ENCODE assay signal across 19 cellular contexts in genomic region chr1:188218289-188218688, GRCh38.
DNase-seq lines count a peak whose midpoint lies in the region; ATAC-seq, FAIRE-seq and TF ChIP-seq lines count a peak whose summit lies in the region.
"Had no signal": no experiment of that assay in that cellular context is flagged by ENCODE, and none has a peak within 500 bp of the region (broad histone marks: within the 10 kb centered on the region; RNA-seq: fewer than 3 reads in every experiment).

No MANE protein-coding gene starts in this region.

- H2AK5ac ChIP-seq in IMR-90 (ENCODE audit: low read depth, low read length): no peak overlapping the region
- H2AK5ac ChIP-seq in H9 (ENCODE audit: insufficient read length, low read length): no peak overlapping the region

- no peak overlapping the region for H3K27ac Mint-ChIP-seq in H9
- H3K27ac Mint-ChIP-seq: CD4-positive, alpha-beta memory T cell; HFFc6 had no signal

- H3K4me1 ChIP-seq in A549 (no peaks in the 10 kb centered on the region), IMR-90 (ENCODE audit: control insufficient read depth, insufficient read depth, low read length) (no peaks in the 10 kb centered on the region), adipocyte (ENCODE audit: control insufficient read depth, insufficient read depth, low read length) (no peaks in the 10 kb centered on the region), H9 (ENCODE audit: insufficient read depth, low read length) (no peaks in the 10 kb centered on the region), tibial nerve (no peaks in the 10 kb centered on the region)
- H3K4me1 ChIP-seq: HAP-1 had no signal

- TF ChIP-seq POLR2A in A549 (IDR thresholded peaks at IDR 0.05; ENCODE audit: low read length): no peak
- TF ChIP-seq POLR2A in IMR-90 (IDR thresholded peaks at IDR 0.05; ENCODE audit: low read depth, low read length): no peak
- TF ChIP-seq POLR2A in tibial nerve (IDR thresholded peaks at IDR 0.05): no peak

- no peak overlapping the region for H3K56ac ChIP-seq in IMR-90 (ENCODE audit: extremely low read depth, insufficient read depth, low read length)
- no peak overlapping the region for H3K56ac ChIP-seq in H9 (ENCODE audit: insufficient read length, low read depth, low read length)

- FAIRE-seq in A549 (lab: Jason Lieb, UNC): no peak
- FAIRE-seq: G401.6, GM12892 had no signal

- H2BK5ac ChIP-seq in IMR-90 (ENCODE audit: low read depth, low read length, poor library complexity, severe bottlenecking) (no peak overlapping the region), H9 (ENCODE audit: insufficient read length, low read length) (no peak overlapping the region)

- H3K9me1 ChIP-seq in IMR-90 (ENCODE audit: insufficient read depth, low read length): no peaks in the 10 kb centered on the region

- no peaks in the 10 kb centered on the region for H3K4me1 Mint-ChIP-seq in H9
- H3K4me1 Mint-ChIP-seq: CD4-positive, alpha-beta memory T cell had no signal

- H3K9me3 ChIP-seq in A549 (no peaks in the 10 kb centered on the region), IMR-90 (ENCODE audit: control insufficient read depth, insufficient read depth, low read length) (no peaks in the 10 kb centered on the region), adipocyte (ENCODE audit: control insufficient read depth, low read length) (no peaks in the 10 kb centered on the region), neural cell (ENCODE audit: low read length) (no peaks in the 10 kb centered on the region), H9 (ENCODE audit: control insufficient read depth, low read depth, low read length) (no peaks in the 10 kb centered on the region), tibial nerve (no peaks in the 10 kb centered on the region)
- H3K9me3 ChIP-seq: HAP-1 had no signal

- H3K36me3 ChIP-seq in IMR-90 (ENCODE audit: control insufficient read depth, insufficient read depth, low read length) (no peaks in the 10 kb centered on the region), adipocyte (ENCODE audit: control insufficient read depth, insufficient read depth, low read length, severe bottlenecking) (no peaks in the 10 kb centered on the region), neural cell (ENCODE audit: insufficient read depth, low read length) (no peaks in the 10 kb centered on the region), tibial nerve (no peaks in the 10 kb centered on the region)
- H3K36me3 ChIP-seq: HAP-1 had no signal

- H3K79me2 ChIP-seq in neural cell (replicated peaks; ENCODE audit: insufficient read depth, low read length) (no peaks in the 10 kb centered on the region), H9 (ENCODE audit: insufficient read depth, low read length) (no peaks in the 10 kb centered on the region)

- TF ChIP-seq CTCF in A549 (IDR thresholded peaks at IDR 0.05): no peak
- no peak for TF ChIP-seq CTCF in IMR-90 (conservative IDR thresholded peaks at IDR 0.05; ENCODE audit: low read depth, low read length)
- no peak for TF ChIP-seq CTCF in neural cell (IDR thresholded peaks at IDR 0.05; ENCODE audit: poor library complexity, severe bottlenecking)
- no peak for TF ChIP-seq CTCF in H9 (conservative IDR thresholded peaks at IDR 0.05)
- TF ChIP-seq CTCF in tibial nerve (IDR thresholded peaks at IDR 0.05): no peak

- H3K4me3 ChIP-seq in A549: no peak overlapping the region
- no peak overlapping the region for H3K4me3 ChIP-seq in IMR-90 (ENCODE audit: insufficient read depth, low read depth, low read length)
- H3K4me3 ChIP-seq in adipocyte (ENCODE audit: low read length): no peak overlapping the region
- H3K4me3 ChIP-seq in neural cell (ENCODE audit: low read length): no peak overlapping the region
- H3K4me3 ChIP-seq in tibial nerve: no peak overlapping the region
- H3K4me3 ChIP-seq: GM23248, HAP-1 had no signal

- H4K20me1 ChIP-seq in IMR-90 (ENCODE audit: insufficient read depth, low read length) (no peaks in the 10 kb centered on the region), neural cell (ENCODE audit: insufficient read depth) (no peaks in the 10 kb centered on the region), H9 (ENCODE audit: control insufficient read depth, insufficient read depth, insufficient read length) (no peaks in the 10 kb centered on the region)

- H3K14ac ChIP-seq in IMR-90 (replicated peaks; ENCODE audit: low read depth, low read length): no peak overlapping the region
- H3K14ac ChIP-seq in H9 (ENCODE audit: insufficient read depth, low read length): no peak overlapping the region

- H2BK15ac ChIP-seq in IMR-90 (ENCODE audit: low read depth, low read length) (no peak overlapping the region), H9 (ENCODE audit: low read depth, low read length) (no peak overlapping the region)

- H3K23me2 ChIP-seq in H9 (ENCODE audit: insufficient read length, low read depth, low read length, poor library complexity, severe bottlenecking): no peaks in the 10 kb centered on the region

- H3K79me1 ChIP-seq in IMR-90 (ENCODE audit: low read depth in 1 of 2, low read length in 2 of 2) (no peaks in the 10 kb centered on the region), H9 (ENCODE audit: insufficient read depth, low read depth, low read length, poor library complexity, severe bottlenecking) (no peaks in the 10 kb centered on the region)

- H3K4me3 Mint-ChIP-seq in H9: no peak overlapping the region
- H3K4me3 Mint-ChIP-seq: CD4-positive, alpha-beta memory T cell; HFFc6 had no signal

- no peak overlapping the region for H3K9ac ChIP-seq in IMR-90 (ENCODE audit: low read depth, low read length)
- no peak overlapping the region for H3K9ac ChIP-seq in adipocyte (ENCODE audit: low read length)
- H3K9ac ChIP-seq in neural cell (ENCODE audit: low read length): no peak overlapping the region
- H3K9ac ChIP-seq in H9 (ENCODE audit: extremely low read depth, insufficient read length, low read length): no peak overlapping the region
- H3K9ac ChIP-seq: GM23248 had no signal

- H3K27ac ChIP-seq in A549 (no peak overlapping the region), IMR-90 (ENCODE audit: insufficient read depth, low read length) (no peak overlapping the region), neural cell (ENCODE audit: low read length) (no peak overlapping the region), H9 (ENCODE audit: insufficient read length, low read depth, low read length) (no peak overlapping the region), tibial nerve (no peak overlapping the region)
- H3K27ac ChIP-seq: GM23248 had no signal

- in situ Hi-C loops in IMR-90 (cut with MboI; ENCODE audit: low sequenced_read_pairs): no loop called here

- DNase-seq in A549 (ENCODE audit: low read depth in 1 of 2, low spot score in 1 of 2) (no peak), IMR-90 (no peak), adipocyte (ENCODE audit: low read depth) (peak; percentile 0), H9 (no peak), tibial nerve (ENCODE audit: low spot score in 2 of 2) (no peak)
- DNase-seq: 8988T; C1 segment of cervical spinal cord; Calu3; CD4-positive, alpha-beta memory T cell; COR-L47; DMS153; DND-41; GM23248; HFFc6 had no signal

- no TSS peak for BruUV-seq in IMR-90 (replicated peaks; lab: Mats Ljungman, UMichigan)

- no peak for TF ChIP-seq EP300 in A549 (IDR thresholded peaks at IDR 0.05)
- peak; percentile 67 for TF ChIP-seq EP300 in neural cell (conservative IDR thresholded peaks at IDR 0.05; ENCODE audit: poor library complexity, severe bottlenecking)
- TF ChIP-seq EP300 in tibial nerve (IDR thresholded peaks at IDR 0.05): no peak

- H3F3A ChIP-seq in neural cell (ENCODE audit: insufficient read depth, low read length, poor library complexity, severe bottlenecking): no peaks in the 10 kb centered on the region

- H4K5ac ChIP-seq in IMR-90 (ENCODE audit: low read depth, low read length) (no peak overlapping the region), H9 (ENCODE audit: insufficient read length, low read depth, low read length) (no peak overlapping the region)

- TF ChIP-seq RAD21 in A549 (conservative IDR thresholded peaks at IDR 0.05 in 1 of 2, IDR thresholded peaks at IDR 0.05 in 1 of 2): no peak
- no peak for TF ChIP-seq RAD21 in IMR-90 (IDR thresholded peaks at IDR 0.05; ENCODE audit: low read length)
- no peak for TF ChIP-seq RAD21 in neural cell (conservative IDR thresholded peaks at IDR 0.05)

- H3K4ac ChIP-seq in IMR-90 (ENCODE audit: low read depth, low read length) (no peak overlapping the region), H9 (ENCODE audit: low read depth, low read length) (no peak overlapping the region)

- no peaks in the 10 kb centered on the region for H3K36me3 Mint-ChIP-seq in H9 (ENCODE audit: insufficient read depth in 1 of 3, low read depth in 3 of 3)
- H3K36me3 Mint-ChIP-seq: CD4-positive, alpha-beta memory T cell had no signal

- H2AFZ ChIP-seq in IMR-90 (replicated peaks; ENCODE audit: low read length, poor library complexity) (no peak overlapping the region), neural cell (ENCODE audit: low read depth, low read length) (no peak overlapping the region), H9 (ENCODE audit: low read length) (no peak overlapping the region)
- H2AFZ ChIP-seq: GM23248 had no signal

- H2BK12ac ChIP-seq in H9 (ENCODE audit: insufficient read length, low read depth, low read length): no peak overlapping the region

- H3K18ac ChIP-seq in IMR-90 (ENCODE audit: low read depth, low read length) (no peak overlapping the region), H9 (ENCODE audit: insufficient read length, low read depth, low read length) (no peak overlapping the region)

- no peaks in the 10 kb centered on the region for H3K27me3 Mint-ChIP-seq in H9 (ENCODE audit: low read depth)
- H3K27me3 Mint-ChIP-seq: CD4-positive, alpha-beta memory T cell had no signal

- 91% methylated on average over 1 of the region's 1 CpG for WGBS in A549 (ENCODE audit: missing lambda C conversion rate)
- WGBS in IMR-90 (ENCODE audit: extremely low coverage in 2 of 2, insufficient read length in 1 of 2), 2 experiments: no CpG with 5 or more reads among the region's 1 CpG
- WGBS in H9 (ENCODE audit: extremely low coverage, insufficient read length, low lambda C conversion rate): no CpG with 5 or more reads among the region's 1 CpG
- WGBS in tibial nerve, 2 donors: 90 to 100% methylated on average over 1 of the region's 1 CpG

- dilution Hi-C loops in IMR-90 (cut with HindIII; ENCODE audit: low sequenced_read_pairs, unreplicated experiment): no loop called here

- H3K9me2 ChIP-seq in neural cell (ENCODE audit: insufficient read depth, low read length): no peaks in the 10 kb centered on the region

- H3K4me2 ChIP-seq in A549: no peak overlapping the region
- no peak overlapping the region for H3K4me2 ChIP-seq in IMR-90 (ENCODE audit: low read depth, low read length)
- no peak overlapping the region for H3K4me2 ChIP-seq in neural cell (ENCODE audit: low read length)
- no peak overlapping the region for H3K4me2 ChIP-seq in H9 (ENCODE audit: insufficient read depth, insufficient read length, low read length)

- intact Hi-C loops in IMR-90 (cut with micrococcal nuclease): no loop called here

- POLR2A ChIA-PET in A549 (lab: Yijun Ruan, JAX) (no interaction called here), IMR-90 (lab: Charles Lee; ENCODE audit: unreplicated experiment) (no interaction called here)

- H2BK120ac ChIP-seq in IMR-90 (ENCODE audit: low read depth, low read length) (no peak overlapping the region), H9 (ENCODE audit: low read depth, low read length, poor library complexity, severe bottlenecking) (no peak overlapping the region)

- no peak overlapping the region for H2BK20ac ChIP-seq in IMR-90 (ENCODE audit: low read depth, low read length)
- no peak overlapping the region for H2BK20ac ChIP-seq in H9 (ENCODE audit: low read depth, low read length, poor library complexity, severe bottlenecking)

- H3T11ph ChIP-seq in H9 (ENCODE audit: low read length): no peak overlapping the region

- H2AK9ac ChIP-seq in IMR-90 (replicated peaks; ENCODE audit: low read depth, low read length, poor library complexity): no peak overlapping the region

- no peak overlapping the region for H3K23ac ChIP-seq in IMR-90 (ENCODE audit: low read depth, low read length)
- no peak overlapping the region for H3K23ac ChIP-seq in H9 (ENCODE audit: insufficient read length, low read depth, low read length)

- H4K8ac ChIP-seq in IMR-90 (ENCODE audit: low read depth in 2 of 2, low read length in 2 of 2) (no peak overlapping the region), H9 (replicated peaks; ENCODE audit: insufficient read length, low read depth, low read length) (no peak overlapping the region)

- CTCF ChIA-PET in A549 (lab: Yijun Ruan, JAX): no interaction called here
- CTCF ChIA-PET in IMR-90 (lab: Yijun Ruan, JAX): no interaction called here

- H3K9me3 Mint-ChIP-seq in H9: no peaks in the 10 kb centered on the region

- H4K91ac ChIP-seq in IMR-90 (ENCODE audit: insufficient read depth, low read depth, low read length): no peak overlapping the region
- no peak overlapping the region for H4K91ac ChIP-seq in H9 (ENCODE audit: insufficient read length, low read depth, low read length)

- no peaks in the 10 kb centered on the region for H3K27me3 ChIP-seq in IMR-90 (ENCODE audit: control insufficient read depth, insufficient read depth, low read length)
- H3K27me3 ChIP-seq in adipocyte (replicated peaks; ENCODE audit: control insufficient read depth, insufficient read depth, low read length): no peaks in the 10 kb centered on the region
- H3K27me3 ChIP-seq in neural cell (ENCODE audit: insufficient read depth, low read depth, low read length): no peaks in the 10 kb centered on the region
- no peaks in the 10 kb centered on the region for H3K27me3 ChIP-seq in H9 (ENCODE audit: insufficient read depth, low read length)
- no peaks in the 10 kb centered on the region for H3K27me3 ChIP-seq in tibial nerve

- ATAC-seq in A549 (no peak), IMR-90 (ENCODE audit: low read depth) (no peak), HG03565 (IDR thresholded peaks at IDR 0.05; ENCODE audit: unreplicated experiment) (no peak)
